In genomic region chr2:20225294-20226151, GRCh38 we compare ENCODE assay signal across 8 cellular contexts. TPM values are rescaled to one million over a fixed set of nuclear protein-coding genes. Genes with fewer than 3 reads are reported as not detected.
DNase-seq lines count a peak whose midpoint lies in the region; ATAC-seq, FAIRE-seq and TF ChIP-seq lines count a peak whose summit lies in the region.

No MANE protein-coding gene starts in this region.

- H3K27me3 ChIP-seq in ascending aorta (no peaks in the 10 kb centered on the region), sigmoid colon (no peaks in the 10 kb centered on the region)

- TF ChIP-seq POLR2A in sigmoid colon (IDR thresholded peaks at IDR 0.05) = no peak

- TF ChIP-seq EP300 in sigmoid colon (IDR thresholded peaks at IDR 0.05) = no peak

- no peak for FAIRE-seq in D721Med (lab: Jason Lieb, UNC)

- H3K9me3 ChIP-seq in ascending aorta (no peaks in the 10 kb centered on the region), sigmoid colon (no peaks in the 10 kb centered on the region)

- peak; percentile 49 for TF ChIP-seq CTCF in D721Med (IDR thresholded peaks at IDR 0.05; ENCODE audit: insufficient read depth, missing control alignments)
- TF ChIP-seq CTCF in ascending aorta (IDR thresholded peaks at IDR 0.05) = peak; percentile 17 to 68 (median 27)
- peak in 2 of 4 experiments; percentile 17 to 39 for TF ChIP-seq CTCF in sigmoid colon (IDR thresholded peaks at IDR 0.05)

- intact Hi-C loops in ascending aorta (cut with DNase I) = loop anchor here (2.0 kb wide), 1 partner anchor 91 kb away; no protein-coding TSS in a partner anchor
- intact Hi-C loops in sigmoid colon (cut with DNase I) = no loop called here

- peak; percentile 62 for ATAC-seq in GM19395 (IDR thresholded peaks at IDR 0.05; ENCODE audit: unreplicated experiment)
- ATAC-seq in HG03432 (IDR thresholded peaks at IDR 0.05; ENCODE audit: unreplicated experiment) = peak; percentile 73

- H3K27ac ChIP-seq in ascending aorta (no peak overlapping the region), sigmoid colon (peak overlapping the region in 2 of 4 donors; percentile 49 to 71)

- H3K36me3 ChIP-seq in ascending aorta (no peaks in the 10 kb centered on the region), sigmoid colon (no peaks in the 10 kb centered on the region)

- DNase-seq in D721Med (ENCODE audit: insufficient read length, low spot score) (no peak), NOMO-1 treated with DMSO at 0.1 percent for 48 hours (lab: John Stamatoyannopoulos, UW; ENCODE audit: unreplicated experiment) (peak; percentile 13), ascending aorta (ENCODE audit: low spot score in 2 of 2) (peak in 1 of 2 donors; percentile 55), sigmoid colon (peak; percentile 63), AML-193 (lab: John Stamatoyannopoulos, UW) (no peak)

- H3K4me1 ChIP-seq in ascending aorta (peaks cover 8 to 14% of the 10 kb centered on the region in 2 donors), sigmoid colon (peaks cover 0 to 28% (median 23%) of the 10 kb centered on the region in 4 donors)

- H3K4me3 ChIP-seq in ascending aorta (peak overlapping the region; percentile 78 to 94), iPS-11a (ENCODE audit: low read depth, low read length) (peak overlapping the region; percentile 37), sigmoid colon (peak overlapping the region; percentile 29 to 65 (median 58))

- 2 to 6% methylated on average over 66 of the region's 66 CpGs for WGBS in sigmoid colon, 2 donors

RNA-seq across cellular contexts. Expression of gene SDC1, which starts 0.6 kb away (rescaled TPM):
- total RNA-seq in ascending aorta (0.32 TPM), sigmoid colon (1 to 10 TPM in 1 of 4 donors, under 1 TPM in 2, not detected in 1; 0.33 to 1.5 (median 0.36) TPM)
- 100 to 1,000 TPM in 1 of 3 donors, 10 to 100 TPM in 2; 14.4 to 104 (median 19.4) TPM for polyA plus RNA-seq in sigmoid colon

Comparison
In these comparisons a context has a peak if more than half of its experiments do, and no peak if none do; other contexts are left out.
1. DNase-seq: peak in NOMO-1 treated with DMSO at 0.1 percent for 48 hours (single experiment) and sigmoid colon (single experiment); none in D721Med (single experiment) and AML-193 (0 of 2).
2. Peak in every context shown above with its lines, with median percentiles within 50 percentile points of each other: H3K4me3 ChIP-seq.